In the genomic region with DNA sequence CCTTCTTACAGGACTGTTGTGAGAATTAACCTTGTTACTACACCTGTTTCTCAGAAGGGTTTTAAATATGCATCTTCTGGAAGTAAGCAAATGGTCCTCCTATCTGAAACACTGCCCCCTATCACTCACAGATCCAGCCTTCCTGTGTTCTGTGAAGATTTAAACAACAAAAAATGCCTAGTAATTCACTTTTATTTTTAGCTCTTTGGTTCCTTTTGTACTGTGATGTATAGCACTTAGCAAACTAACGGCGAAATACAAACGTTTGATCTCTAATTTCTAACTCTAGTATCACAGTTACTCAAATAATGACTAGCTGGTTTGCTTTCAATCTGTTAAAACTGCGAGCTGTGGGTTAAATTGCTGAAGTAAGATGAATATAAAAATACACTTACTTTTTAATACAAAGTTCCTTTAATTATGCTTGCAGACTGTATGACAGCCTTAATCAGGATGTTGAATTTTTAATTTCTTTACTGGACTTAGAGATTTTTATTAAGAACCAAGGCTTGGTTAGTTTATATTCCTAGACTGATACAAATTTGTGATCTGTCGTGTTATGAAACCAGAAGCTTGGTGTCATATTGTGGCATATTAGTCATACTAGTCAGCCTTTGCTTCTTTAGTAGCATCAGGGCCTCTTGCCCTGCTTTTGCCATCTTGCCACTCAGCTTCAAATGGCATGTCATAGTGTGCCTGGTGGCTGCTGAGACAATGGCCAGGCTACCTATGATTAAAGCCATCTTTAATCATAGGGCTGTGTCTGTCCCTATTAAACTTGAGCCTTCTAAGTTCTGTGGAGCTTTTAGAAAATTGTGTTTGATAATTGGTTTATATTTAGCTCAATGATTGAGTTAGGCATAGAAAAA, we compare ENCODE assay signal across 8 cellular contexts. TPM values are rescaled to one million over a fixed set of nuclear protein-coding genes. Genes with fewer than 3 reads are reported as not detected.
A peak's percentile ranks its signal among the peaks of the same experiment; 100 is the strongest.
DNase-seq lines count a peak whose midpoint lies in the region; ATAC-seq and TF ChIP-seq lines count a peak whose summit lies in the region.

No MANE protein-coding gene starts in this region.

- peak overlapping the region; percentile 90 for H3K27ac Mint-ChIP-seq in activated T-helper 1 cell treated with anti-CD3 and anti-CD28 coated beads, Interleukin-12 subunit alpha, Interleukin-12 subunit beta, Interleukin-2, Interleukin-4 antibody, amounts not matched to agents 30 ng/mL and 10 ng/mL and 1 ng/mL, durations not matched to agents 14 hours and 24 hours and 36 hours

- H3K4me3 Mint-ChIP-seq in activated T-helper 1 cell treated with anti-CD3 and anti-CD28 coated beads, Interleukin-12 subunit alpha, Interleukin-12 subunit beta, Interleukin-2, Interleukin-4 antibody, amounts not matched to agents 30 ng/mL and 10 ng/mL and 1 ng/mL, durations not matched to agents 14 hours and 24 hours and 36 hours = peak overlapping the region; percentile 64

- peaks cover 37% of the 10 kb centered on the region for H3K36me3 Mint-ChIP-seq in activated T-helper 1 cell treated with anti-CD3 and anti-CD28 coated beads, Interleukin-12 subunit alpha, Interleukin-12 subunit beta, Interleukin-2, Interleukin-4 antibody, amounts not matched to agents 30 ng/mL and 10 ng/mL and 1 ng/mL, durations not matched to agents 14 hours and 24 hours and 36 hours (ENCODE audit: low read depth)

- TF ChIP-seq CTCF in kidney epithelial cell (IDR thresholded peaks at IDR 0.05; ENCODE audit: insufficient read depth, low read length, poor library complexity, severe bottlenecking) (peak; percentile 53), coronary artery (IDR thresholded peaks at IDR 0.05) (no peak)

- H3K27me3 Mint-ChIP-seq in activated T-helper 1 cell treated with anti-CD3 and anti-CD28 coated beads, Interleukin-12 subunit alpha, Interleukin-12 subunit beta, Interleukin-2, Interleukin-4 antibody, amounts not matched to agents 30 ng/mL and 10 ng/mL and 1 ng/mL, durations not matched to agents 14 hours and 24 hours and 36 hours (ENCODE audit: insufficient read depth) = no peaks in the 10 kb centered on the region

- peaks cover 54% of the 10 kb centered on the region for H3K4me1 Mint-ChIP-seq in activated T-helper 1 cell treated with anti-CD3 and anti-CD28 coated beads, Interleukin-12 subunit alpha, Interleukin-12 subunit beta, Interleukin-2, Interleukin-4 antibody, amounts not matched to agents 30 ng/mL and 10 ng/mL and 1 ng/mL, durations not matched to agents 14 hours and 24 hours and 36 hours (ENCODE audit: low read depth)

- intact Hi-C loops in activated T-helper 1 cell treated with anti-CD3 and anti-CD28 coated beads, Interleukin-12 subunit alpha, Interleukin-12 subunit beta, Interleukin-2, Interleukin-4 antibody, amounts not matched to agents 30 ng/mL and 10 ng/mL and 1 ng/mL, durations not matched to agents 14 hours and 24 hours and 36 hours (cut with micrococcal nuclease) = loop anchor here (1.0 kb wide), 3 partner anchors 9 to 238 kb away; a partner anchor contains a TSS

- no peaks in the 10 kb centered on the region for H3K36me3 ChIP-seq in kidney epithelial cell (ENCODE audit: control insufficient read depth, insufficient read depth, low read length)

- no peak overlapping the region for H3K4me3 ChIP-seq in kidney epithelial cell (ENCODE audit: low read depth, low read length)
- H3K4me3 ChIP-seq in coronary artery = no peak overlapping the region

- no peaks in the 10 kb centered on the region for H3K27me3 ChIP-seq in kidney epithelial cell (ENCODE audit: control insufficient read depth, insufficient read depth, low read length)

- no peak overlapping the region for H3K27ac ChIP-seq in coronary artery

- DNase-seq in AG20443 (ENCODE audit: low spot score) (peak; percentile 63), HPDE6-E6E7 (ENCODE audit: extremely low spot score) (peak; percentile 27), kidney epithelial cell (ENCODE audit: low read depth) (no peak), coronary artery (ENCODE audit: low spot score) (no peak), NCI-H446 (lab: John Stamatoyannopoulos, UW) (no peak)
- DNase-seq in activated T-helper 1 cell treated with anti-CD3 and anti-CD28 coated beads, Interleukin-12 subunit alpha, Interleukin-12 subunit beta, Interleukin-2, Interleukin-4 antibody, amounts not matched to agents 30 ng/mL and 10 ng/mL and 1 ng/mL, durations not matched to agents 14 hours and 24 hours and 36 hours (ENCODE audit: low spot score) = peak; percentile 31
- no peak for DNase-seq in effector CD4-positive, alpha-beta T cell

- H3K9me3 Mint-ChIP-seq in activated T-helper 1 cell treated with anti-CD3 and anti-CD28 coated beads, Interleukin-12 subunit alpha, Interleukin-12 subunit beta, Interleukin-2, Interleukin-4 antibody, amounts not matched to agents 30 ng/mL and 10 ng/mL and 1 ng/mL, durations not matched to agents 14 hours and 24 hours and 36 hours = peaks cover 4% of the 10 kb centered on the region

- peak; percentile 81 for ATAC-seq in GM18868 (IDR thresholded peaks at IDR 0.05; ENCODE audit: unreplicated experiment)

RNA-seq across cellular contexts. Expression of a gene that starts 9.2 kb away (rescaled TPM):
- total RNA-seq in activated T-helper 1 cell treated with anti-CD3 and anti-CD28 coated beads, Interleukin-12 subunit alpha, Interleukin-12 subunit beta, Interleukin-2, Interleukin-4 antibody, amounts not matched to agents 30 ng/mL and 10 ng/mL and 1 ng/mL, durations not matched to agents 14 hours and 24 hours and 36 hours = 163 and 168 TPM in 2 replicates
- total RNA-seq in kidney epithelial cell = 47.7 and 52.3 TPM in 2 replicates

Comparison
In these comparisons a context has a peak if more than half of its experiments do, and no peak if none do; other contexts are left out.
1. DNase-seq: peak in AG20443 (single experiment), HPDE6-E6E7 (single experiment) and activated T-helper 1 cell treated with anti-CD3 and anti-CD28 coated beads, Interleukin-12 subunit alpha, Interleukin-12 subunit beta, Interleukin-2, Interleukin-4 antibody, amounts not matched to agents 30 ng/mL and 10 ng/mL and 1 ng/mL, durations not matched to agents 14 hours and 24 hours and 36 hours (single experiment); none in kidney epithelial cell (single experiment), effector CD4-positive, alpha-beta T cell (single experiment), coronary artery (single experiment) and NCI-H446 (0 of 2).